Comparison of ENCODE assay signal across 1 cellular context in the genomic region with DNA sequence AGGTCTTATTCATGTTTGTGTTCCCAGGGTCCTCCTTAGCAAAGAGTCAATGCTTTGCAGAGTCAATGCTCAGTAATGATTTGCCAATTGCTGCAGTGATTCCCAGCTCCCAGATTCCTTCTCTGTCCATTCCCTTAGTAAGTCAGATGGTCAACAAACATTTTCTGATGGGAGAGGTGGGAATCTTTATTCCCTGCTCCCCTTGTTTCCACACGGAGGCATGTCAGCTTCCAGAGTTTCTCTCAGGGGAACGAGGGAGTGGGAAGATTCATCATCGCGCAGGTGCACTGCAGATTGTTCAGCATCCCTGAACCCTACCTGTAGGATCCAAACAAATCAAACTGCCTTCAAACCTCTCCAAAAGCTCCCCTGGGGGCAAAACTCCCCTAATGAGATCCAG.
TF ChIP-seq lines count a peak whose summit lies in the region.

No MANE protein-coding gene starts in this region.

TF ChIP-seq in HepG2, 621 proteins besides CTCF, POLR2A, EP300 and RAD21:
- no peak for TF ChIP-seq NFE2L1 (CRISPR knock-in tag; IDR thresholded peaks at IDR 0.05; ENCODE audit: borderline replicate concordance)
- TF ChIP-seq, protein P1, sequence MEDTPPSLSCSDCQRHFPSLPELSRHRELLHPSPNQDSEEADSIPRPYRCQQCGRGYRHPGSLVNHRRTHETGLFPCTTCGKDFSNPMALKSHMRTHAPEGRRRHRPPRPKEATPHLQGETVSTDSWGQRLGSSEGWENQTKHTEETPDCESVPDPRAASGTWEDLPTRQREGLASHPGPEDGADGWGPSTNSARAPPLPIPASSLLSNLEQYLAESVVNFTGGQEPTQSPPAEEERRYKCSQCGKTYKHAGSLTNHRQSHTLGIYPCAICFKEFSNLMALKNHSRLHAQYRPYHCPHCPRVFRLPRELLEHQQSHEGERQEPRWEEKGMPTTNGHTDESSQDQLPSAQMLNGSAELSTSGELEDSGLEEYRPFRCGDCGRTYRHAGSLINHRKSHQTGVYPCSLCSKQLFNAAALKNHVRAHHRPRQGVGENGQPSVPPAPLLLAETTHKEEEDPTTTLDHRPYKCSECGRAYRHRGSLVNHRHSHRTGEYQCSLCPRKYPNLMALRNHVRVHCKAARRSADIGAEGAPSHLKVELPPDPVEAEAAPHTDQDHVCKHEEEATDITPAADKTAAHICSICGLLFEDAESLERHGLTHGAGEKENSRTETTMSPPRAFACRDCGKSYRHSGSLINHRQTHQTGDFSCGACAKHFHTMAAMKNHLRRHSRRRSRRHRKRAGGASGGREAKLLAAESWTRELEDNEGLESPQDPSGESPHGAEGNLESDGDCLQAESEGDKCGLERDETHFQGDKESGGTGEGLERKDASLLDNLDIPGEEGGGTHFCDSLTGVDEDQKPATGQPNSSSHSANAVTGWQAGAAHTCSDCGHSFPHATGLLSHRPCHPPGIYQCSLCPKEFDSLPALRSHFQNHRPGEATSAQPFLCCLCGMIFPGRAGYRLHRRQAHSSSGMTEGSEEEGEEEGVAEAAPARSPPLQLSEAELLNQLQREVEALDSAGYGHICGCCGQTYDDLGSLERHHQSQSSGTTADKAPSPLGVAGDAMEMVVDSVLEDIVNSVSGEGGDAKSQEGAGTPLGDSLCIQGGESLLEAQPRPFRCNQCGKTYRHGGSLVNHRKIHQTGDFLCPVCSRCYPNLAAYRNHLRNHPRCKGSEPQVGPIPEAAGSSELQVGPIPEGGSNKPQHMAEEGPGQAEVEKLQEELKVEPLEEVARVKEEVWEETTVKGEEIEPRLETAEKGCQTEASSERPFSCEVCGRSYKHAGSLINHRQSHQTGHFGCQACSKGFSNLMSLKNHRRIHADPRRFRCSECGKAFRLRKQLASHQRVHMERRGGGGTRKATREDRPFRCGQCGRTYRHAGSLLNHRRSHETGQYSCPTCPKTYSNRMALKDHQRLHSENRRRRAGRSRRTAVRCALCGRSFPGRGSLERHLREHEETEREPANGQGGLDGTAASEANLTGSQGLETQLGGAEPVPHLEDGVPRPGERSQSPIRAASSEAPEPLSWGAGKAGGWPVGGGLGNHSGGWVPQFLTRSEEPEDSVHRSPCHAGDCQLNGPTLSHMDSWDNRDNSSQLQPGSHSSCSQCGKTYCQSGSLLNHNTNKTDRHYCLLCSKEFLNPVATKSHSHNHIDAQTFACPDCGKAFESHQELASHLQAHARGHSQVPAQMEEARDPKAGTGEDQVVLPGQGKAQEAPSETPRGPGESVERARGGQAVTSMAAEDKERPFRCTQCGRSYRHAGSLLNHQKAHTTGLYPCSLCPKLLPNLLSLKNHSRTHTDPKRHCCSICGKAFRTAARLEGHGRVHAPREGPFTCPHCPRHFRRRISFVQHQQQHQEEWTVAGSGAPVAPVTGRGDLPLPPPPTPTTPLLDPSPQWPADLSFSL (CRISPR knock-in tag; IDR thresholded peaks at IDR 0.05) = no peak
- no peak for TF ChIP-seq GABPA (IDR thresholded peaks at IDR 0.05; ENCODE audit: low read depth, low read length)
- TF ChIP-seq GABPA (CRISPR knock-in tag; IDR thresholded peaks at IDR 0.05; ENCODE audit: low read depth) = 0 out of 2 replicates have a peak, but pooled peaks have one; percentile 21
